ENCODE assay signal across 15 cellular contexts in the genomic region with DNA sequence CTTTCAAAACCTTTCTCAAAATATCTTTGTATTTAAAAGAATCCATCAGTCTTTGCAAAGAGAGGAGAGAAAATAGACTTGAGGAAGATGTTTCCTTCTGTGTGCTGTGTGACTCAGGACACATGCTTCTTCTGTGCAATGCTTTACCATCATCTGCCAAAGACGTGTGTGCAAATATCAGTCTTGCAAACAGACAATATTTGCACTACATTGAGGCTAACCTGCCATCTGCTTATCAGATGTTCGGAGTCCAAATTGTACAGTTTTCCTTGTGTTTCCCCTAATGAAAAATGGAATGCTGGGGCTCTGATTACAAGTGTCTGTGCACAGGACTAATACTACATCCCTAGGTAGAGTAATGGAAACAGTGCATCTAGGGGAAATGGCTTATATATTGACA.
"Had no signal": no experiment of that assay in that cellular context is flagged by ENCODE, and none has a peak within 500 bp of the region (broad histone marks: within the 10 kb centered on the region; RNA-seq: fewer than 3 reads in every experiment).

No MANE protein-coding gene starts in this region.

- DNase-seq: cortex of kidney; effector memory CD4-positive, alpha-beta T cell; heart right ventricle; islet precursor cell; left lung; lower lobe of right lung; natural killer cell; posterior cingulate gyrus; sigmoid colon; stimulated activated CD4-positive, alpha-beta T cell treated with anti-CD3 and anti-CD28 coated beads, Interleukin-12 subunit alpha, Interleukin-12 subunit beta, amount 100 ng/mL, for 4 hours; stimulated activated naive CD4-positive, alpha-beta T cell; stomach; substantia nigra; uterus had no signal

- H3K27ac ChIP-seq: heart right ventricle, left lung, lower lobe of right lung, sigmoid colon, skin epidermis, stomach, uterus had no signal

- H3K4me1 ChIP-seq: heart right ventricle, left lung, lower lobe of right lung, sigmoid colon, stomach, uterus had no signal

- H3K36me3 ChIP-seq: heart right ventricle, left lung, lower lobe of right lung, sigmoid colon, stomach, uterus had no signal

- H3K4me3 ChIP-seq: heart right ventricle, left lung, lower lobe of right lung, sigmoid colon, skin epidermis, stomach, uterus had no signal

- H3K9me3 ChIP-seq: left lung, lower lobe of right lung, stomach, uterus had no signal

- H3K27me3 ChIP-seq: heart right ventricle, left lung, sigmoid colon, stomach, uterus had no signal
